In genomic region chr6:139060332-139060731, GRCh38 we compare ENCODE assay signal across 15 cellular contexts. TPM values are rescaled to one million over a fixed set of nuclear protein-coding genes. Genes with fewer than 3 reads are reported as not detected.
DNase-seq lines count a peak whose midpoint lies in the region; ATAC-seq and TF ChIP-seq lines count a peak whose summit lies in the region.
"Had no signal": no experiment of that assay in that cellular context is flagged by ENCODE, and none has a peak within 500 bp of the region (broad histone marks: within the 10 kb centered on the region; RNA-seq: fewer than 3 reads in every experiment).

No MANE protein-coding gene starts in this region.

- no peaks in the 10 kb centered on the region for H3K27me3 Mint-ChIP-seq in stimulated activated naive CD8-positive, alpha-beta T cell treated with anti-CD3 and anti-CD28 coated beads, Interleukin-15, amount 100 ng/mL, for 72 hours

- H3K27ac Mint-ChIP-seq in activated naive CD4-positive, alpha-beta T cell treated with anti-CD3 and anti-CD28 coated beads, Interleukin-2, amount 50 U/mL, for 72 hours, result peak overlapping the region in 1 of 2 donors; percentile 64
- H3K27ac Mint-ChIP-seq in stimulated activated naive CD8-positive, alpha-beta T cell treated with anti-CD3 and anti-CD28 coated beads, Interleukin-15, amount 100 ng/mL, for 72 hours, result no peak overlapping the region
- H3K27ac Mint-ChIP-seq: effector memory CD8-positive, alpha-beta T cell had no signal

- TF ChIP-seq CTCF in dorsolateral prefrontal cortex (IDR thresholded peaks at IDR 0.05 in 54 of 56, conservative IDR thresholded peaks at IDR 0.05 in 2 of 56; ENCODE audit: low read depth in 1 of 56, partially characterized antibody in 56 of 56), result no peak

- H3K4me3 ChIP-seq in dorsolateral prefrontal cortex, result no peak overlapping the region
- H3K4me3 ChIP-seq: psoas muscle, transverse colon had no signal

- H3K27me3 ChIP-seq in dorsolateral prefrontal cortex, result no peaks in the 10 kb centered on the region
- H3K27me3 ChIP-seq: transverse colon had no signal

- peak; percentile 76 to 96 for ATAC-seq in activated naive CD4-positive, alpha-beta T cell treated with anti-CD3 and anti-CD28 coated beads, Interleukin-2, amount 50 U/mL, for 72 hours
- peak; percentile 78 for ATAC-seq in stimulated activated naive CD8-positive, alpha-beta T cell treated with anti-CD3 and anti-CD28 coated beads, Interleukin-15, amount 100 ng/mL, for 72 hours
- ATAC-seq in GM18868 (IDR thresholded peaks at IDR 0.05; ENCODE audit: unreplicated experiment), result no peak
- ATAC-seq: effector memory CD8-positive, alpha-beta T cell; psoas muscle had no signal

- intact Hi-C loops in dorsolateral prefrontal cortex (cut with DNase I), result no loop called here

- H3K9me3 Mint-ChIP-seq in activated naive CD4-positive, alpha-beta T cell treated with anti-CD3 and anti-CD28 coated beads, Interleukin-2, amount 50 U/mL, for 72 hours, result no peaks in the 10 kb centered on the region
- H3K9me3 Mint-ChIP-seq in stimulated activated naive CD8-positive, alpha-beta T cell treated with anti-CD3 and anti-CD28 coated beads, Interleukin-15, amount 100 ng/mL, for 72 hours, result no peaks in the 10 kb centered on the region
- H3K9me3 Mint-ChIP-seq: effector memory CD8-positive, alpha-beta T cell had no signal

- H3K4me3 Mint-ChIP-seq in stimulated activated naive CD8-positive, alpha-beta T cell treated with anti-CD3 and anti-CD28 coated beads, Interleukin-15, amount 100 ng/mL, for 72 hours, result no peak overlapping the region
- H3K4me3 Mint-ChIP-seq: effector memory CD8-positive, alpha-beta T cell had no signal

- H3K4me1 Mint-ChIP-seq in stimulated activated naive CD8-positive, alpha-beta T cell treated with anti-CD3 and anti-CD28 coated beads, Interleukin-15, amount 100 ng/mL, for 72 hours, result peaks cover 11% of the 10 kb centered on the region

- H3K27ac ChIP-seq in dorsolateral prefrontal cortex, result no peak overlapping the region
- H3K27ac ChIP-seq: C4-2B, psoas muscle, transverse colon had no signal

- peak in 1 of 2 donors; percentile 19 for DNase-seq in activated naive CD4-positive, alpha-beta T cell treated with anti-CD3 and anti-CD28 coated beads, Interleukin-2, amount 50 U/mL, for 72 hours (ENCODE audit: low spot score in 2 of 2)
- DNase-seq in activated naive CD4-positive, alpha-beta T cell treated with Interleukin-2 at 50 U/mL for 16 hours, result no peak
- DNase-seq in NOMO-1 (lab: John Stamatoyannopoulos, UW; ENCODE audit: unreplicated experiment in 2 of 2), result peak; percentile 3 to 43
- DNase-seq in dedifferentiated amniotic fluid mesenchymal stem cell (ENCODE audit: extremely low spot score), result peak; percentile 60
- DNase-seq in stimulated activated naive CD8-positive, alpha-beta T cell treated with anti-CD3 and anti-CD28 coated beads, Interleukin-15, amount 100 ng/mL, for 72 hours, result peak in 1 of 2 donors; percentile 18
- no peak for DNase-seq in Ammon's horn (ENCODE audit: low spot score)
- DNase-seq in dorsolateral prefrontal cortex, result no peak
- DNase-seq: effector memory CD8-positive, alpha-beta T cell; mesendoderm; NCI-H1436 treated with DMSO at 0.1 percent for 48 hours; NCI-H82; psoas muscle; transverse colon had no signal

- H3K36me3 Mint-ChIP-seq in activated naive CD4-positive, alpha-beta T cell treated with anti-CD3 and anti-CD28 coated beads, Interleukin-2, amount 50 U/mL, for 72 hours, result no peaks in the 10 kb centered on the region

RNA-seq across cellular contexts. Expression of gene ABRACL, which starts 31.8 kb away (rescaled TPM):
- 100 to 1,000 TPM in 1 of 2 donors, 10 to 100 TPM in 1; 93.8 to 192 TPM for total RNA-seq in activated naive CD4-positive, alpha-beta T cell treated with anti-CD3 and anti-CD28 coated beads, Interleukin-2, amount 50 U/mL, for 72 hours
- total RNA-seq in dorsolateral prefrontal cortex, result 10 to 100 TPM in 101 of 120 experiments, 1 to 10 TPM in 19; 2.9 to 23.0 (median 14.4) TPM

Comparison
In these comparisons a context has a peak if more than half of its experiments do, and no peak if none do; other contexts are left out.
1. DNase-seq: peak in NOMO-1 (2 of 2) and dedifferentiated amniotic fluid mesenchymal stem cell (single experiment); none in activated naive CD4-positive, alpha-beta T cell treated with Interleukin-2 at 50 U/mL for 16 hours (single experiment), Ammon's horn (single experiment) and dorsolateral prefrontal cortex (0 of 10).